Comparison of ENCODE assay signal across 8 cellular contexts in the genomic region with DNA sequence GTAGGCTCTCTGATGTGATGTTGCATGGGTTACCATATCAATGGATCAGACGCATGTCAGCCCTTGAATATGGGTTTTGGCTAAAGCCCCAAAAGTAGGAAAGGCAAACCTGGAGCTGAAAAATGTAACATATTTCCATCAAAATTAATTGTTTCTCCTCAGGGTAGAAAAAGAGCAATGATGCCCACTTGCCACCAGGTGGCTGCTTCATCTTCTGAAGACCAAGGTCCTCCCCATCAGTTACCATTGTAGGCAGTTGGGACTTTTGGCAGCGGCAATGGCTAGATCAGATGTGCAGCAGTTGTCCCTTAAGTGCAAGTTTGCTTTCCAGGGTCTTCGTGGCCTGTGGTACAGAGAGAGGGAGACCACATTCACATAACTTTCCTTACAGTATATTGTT.
DNase-seq lines count a peak whose midpoint lies in the region; ATAC-seq and TF ChIP-seq lines count a peak whose summit lies in the region.

No MANE protein-coding gene starts in this region.

- TF ChIP-seq CTCF in AG04450 (IDR thresholded peaks at IDR 0.05; ENCODE audit: low read depth, low read length) (peak; percentile 46), GM12874 (IDR thresholded peaks at IDR 0.05; ENCODE audit: insufficient read depth, low read depth, low read length) (peak; percentile 62), MM.1S (IDR thresholded peaks at IDR 0.05; ENCODE audit: low read length) (peak; percentile 53), breast epithelium (IDR thresholded peaks at IDR 0.05) (peak in 2 of 3 donors; percentile 15 to 16), nephron (IDR thresholded peaks at IDR 0.05; ENCODE audit: unreplicated experiment in 3 of 3) (peak; percentile 13 to 49 (median 21)), uterus (IDR thresholded peaks at IDR 0.05) (peak in 1 of 4 experiments; percentile 10)

- H3K9me2 ChIP-seq in MM.1S (replicated peaks; ENCODE audit: insufficient read depth, low read length): no peaks in the 10 kb centered on the region

- no peaks in the 10 kb centered on the region for H3K9me3 Mint-ChIP-seq in nephron

- peak; percentile 80 for ATAC-seq in HG02610 (IDR thresholded peaks at IDR 0.05; ENCODE audit: unreplicated experiment)

- H3K27ac ChIP-seq in AG04450 (ENCODE audit: low read depth, low read length) (no peak overlapping the region), MM.1S (ENCODE audit: low read length) (no peak overlapping the region), breast epithelium (no peak overlapping the region), uterus (no peak overlapping the region)

- TF ChIP-seq POLR2A in breast epithelium (IDR thresholded peaks at IDR 0.05) (no peak), uterus (IDR thresholded peaks at IDR 0.05) (no peak)

- no peaks in the 10 kb centered on the region for H3K36me3 ChIP-seq in MM.1S (replicated peaks; ENCODE audit: insufficient read depth, low read length)
- no peaks in the 10 kb centered on the region for H3K36me3 ChIP-seq in breast epithelium
- no peaks in the 10 kb centered on the region for H3K36me3 ChIP-seq in uterus

- H3K9me3 ChIP-seq in AG04450 (ENCODE audit: control insufficient read depth, insufficient read depth, low read length): no peaks in the 10 kb centered on the region
- no peaks in the 10 kb centered on the region for H3K9me3 ChIP-seq in MM.1S (replicated peaks; ENCODE audit: insufficient read depth, low read length)
- H3K9me3 ChIP-seq in breast epithelium: no peaks in the 10 kb centered on the region
- H3K9me3 ChIP-seq in uterus: no peaks in the 10 kb centered on the region

- no peak overlapping the region for H2AFZ ChIP-seq in MM.1S (ENCODE audit: low read length)

- H3F3A ChIP-seq in MM.1S (ENCODE audit: insufficient read depth, low read length): no peaks in the 10 kb centered on the region

- POLR2A ChIA-PET in AG04450 (lab: Yijun Ruan, JAX): no interaction called here

- H3K4me2 ChIP-seq in MM.1S (ENCODE audit: low read depth, low read length): no peak overlapping the region

- no peak overlapping the region for H3K4me3 Mint-ChIP-seq in nephron

- H3K79me2 ChIP-seq in MM.1S (ENCODE audit: low read length): no peaks in the 10 kb centered on the region

- no peaks in the 10 kb centered on the region for H3K4me1 Mint-ChIP-seq in nephron

- no peaks in the 10 kb centered on the region for H3K27me3 ChIP-seq in AG04450 (ENCODE audit: control insufficient read depth, insufficient read depth, low read length)
- no peaks in the 10 kb centered on the region for H3K27me3 ChIP-seq in MM.1S (replicated peaks; ENCODE audit: insufficient read depth, low read length)
- H3K27me3 ChIP-seq in breast epithelium: no peaks in the 10 kb centered on the region
- no peaks in the 10 kb centered on the region for H3K27me3 ChIP-seq in uterus

- H3K27me3 Mint-ChIP-seq in nephron (ENCODE audit: low read depth): no peaks in the 10 kb centered on the region

- no peak overlapping the region for H3K9ac ChIP-seq in MM.1S (ENCODE audit: low read length)

- H3K4me3 ChIP-seq in AG04450 (ENCODE audit: low read depth, low read length) (no peak overlapping the region), MM.1S (ENCODE audit: low read length) (no peak overlapping the region), breast epithelium (no peak overlapping the region), uterus (no peak overlapping the region)

- DNase-seq in AG04450 (ENCODE audit: low read depth, low spot score) (no peak), MM.1S (peak; percentile 61), breast epithelium (ENCODE audit: low spot score in 2 of 2) (no peak), uterus (no peak), hippocampal formation (lab: John Stamatoyannopoulos, UW) (no peak)

- intact Hi-C loops in breast epithelium (cut with DNase I; ENCODE audit: low total_unique reads) (no loop called here), uterus (cut with DNase I; ENCODE audit: low total_unique reads) (no loop called here)

- H4K20me1 ChIP-seq in MM.1S (ENCODE audit: insufficient read depth, low read length): no peaks in the 10 kb centered on the region

- CTCF ChIA-PET in AG04450 (lab: Charles Lee): interaction anchor here (0.9 to 2.6 kb wide), 4 partner anchors 10 to 284 kb away, joined by 3 to 11 read pairs (median 7); a partner anchor contains a TSS

- no peaks in the 10 kb centered on the region for H3K36me3 Mint-ChIP-seq in nephron (ENCODE audit: low read depth)

- no peak overlapping the region for H3K27ac Mint-ChIP-seq in nephron

- H3K4me1 ChIP-seq in MM.1S (ENCODE audit: low read length): no peaks in the 10 kb centered on the region
- no peaks in the 10 kb centered on the region for H3K4me1 ChIP-seq in breast epithelium
- no peaks in the 10 kb centered on the region for H3K4me1 ChIP-seq in uterus
